In the genomic region with DNA sequence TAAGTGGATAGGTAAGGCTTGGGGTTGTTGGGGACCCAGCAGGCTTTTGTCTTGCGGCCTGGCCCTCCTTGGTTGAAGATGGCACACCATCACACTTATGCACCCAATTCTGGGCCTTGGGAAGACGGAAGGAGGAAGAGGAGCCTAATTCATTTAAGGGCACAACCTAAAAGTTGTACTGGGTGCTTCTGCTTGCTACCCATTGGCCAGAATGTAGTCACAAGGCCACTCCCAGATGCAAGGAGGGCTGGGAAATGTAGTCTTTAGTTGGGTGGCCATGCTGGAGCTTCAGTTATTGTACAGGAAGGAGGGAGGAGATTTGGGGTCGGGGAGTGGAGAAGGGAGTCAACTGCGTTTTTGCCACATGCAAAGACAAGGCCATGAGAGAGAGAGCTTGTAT, we compare ENCODE assay signal across 12 cellular contexts.
A peak's percentile ranks its signal among the peaks of the same experiment; 100 is the strongest.
DNase-seq lines count a peak whose midpoint lies in the region; ATAC-seq and TF ChIP-seq lines count a peak whose summit lies in the region.
"Had no signal": no experiment of that assay in that cellular context is flagged by ENCODE, and none has a peak within 500 bp of the region (broad histone marks: within the 10 kb centered on the region; RNA-seq: fewer than 3 reads in every experiment).

No MANE protein-coding gene starts in this region.

- in situ Hi-C loops in Panc1 (cut with HindIII; ENCODE audit: low pct_unique_long_range_greater_than_20kb, low sequenced_read_pairs), result no loop called here

- no peak overlapping the region for H3K9ac ChIP-seq in endodermal cell (ENCODE audit: extremely low read depth, low read length, poor library complexity, severe bottlenecking)

- no peaks in the 10 kb centered on the region for H3K27me3 ChIP-seq in right cardiac atrium (ENCODE audit: control insufficient read depth, insufficient read depth)
- no peaks in the 10 kb centered on the region for H3K27me3 ChIP-seq in Panc1 (ENCODE audit: control insufficient read depth, insufficient read depth, low read length)
- no peaks in the 10 kb centered on the region for H3K27me3 ChIP-seq in endodermal cell (ENCODE audit: control insufficient read depth, insufficient read depth, low read length, poor library complexity, severe bottlenecking)
- no peaks in the 10 kb centered on the region for H3K27me3 ChIP-seq in suprapubic skin
- H3K27me3 ChIP-seq: uterus had no signal

- CTCF ChIA-PET in Panc1 (lab: Charles Lee), result interaction anchor here (0.6 kb wide), 1 partner anchor 143 kb away, joined by 3 read pairs; no protein-coding TSS in a partner anchor

- no peak overlapping the region for H3K4me3 Mint-ChIP-seq in endodermal cell
- H3K4me3 Mint-ChIP-seq: activated naive CD8-positive, alpha-beta T cell; B cell had no signal

- POLR2A ChIA-PET in Panc1 (lab: Charles Lee), result no interaction called here

- H3K9me3 Mint-ChIP-seq in endodermal cell, result no peaks in the 10 kb centered on the region

- DNase-seq in Right ventricle myocardium inferior (ENCODE audit: missing footprints) (no peak), right cardiac atrium (no peak), Panc1 (ENCODE audit: low read depth, low spot score) (no peak), endodermal cell (peak; percentile 74), suprapubic skin (ENCODE audit: low spot score in 2 of 2) (no peak), NCI-H1417 treated with DMSO at 0.1 percent for 48 hours (lab: John Stamatoyannopoulos, UW) (no peak), NCI-H1436 treated with DMSO at 0.1 percent for 48 hours (lab: John Stamatoyannopoulos, UW) (no peak), middle frontal gyrus (ENCODE audit: extremely low spot score, low spot score) (no peak)
- DNase-seq: uterus had no signal

- H3K4me3 ChIP-seq in right cardiac atrium (ENCODE audit: low read length) (no peak overlapping the region), Panc1 (ENCODE audit: low read depth in 2 of 2, low read length in 2 of 2) (no peak overlapping the region), endodermal cell (ENCODE audit: low read length) (no peak overlapping the region), suprapubic skin (no peak overlapping the region)
- H3K4me3 ChIP-seq: esophagus muscularis mucosa, uterus had no signal

- no peak overlapping the region for H3K27ac Mint-ChIP-seq in endodermal cell
- H3K27ac Mint-ChIP-seq: activated naive CD8-positive, alpha-beta T cell; B cell had no signal

- no peak for TF ChIP-seq CTCF in Panc1 (IDR thresholded peaks at IDR 0.05)
- TF ChIP-seq CTCF in endodermal cell (conservative IDR thresholded peaks at IDR 0.05), result no peak
- no peak for TF ChIP-seq CTCF in suprapubic skin (IDR thresholded peaks at IDR 0.05)

- peaks cover 7% of the 10 kb centered on the region for H3K27me3 Mint-ChIP-seq in endodermal cell (ENCODE audit: insufficient read depth)
- H3K27me3 Mint-ChIP-seq: activated naive CD8-positive, alpha-beta T cell had no signal

- H3K4me1 ChIP-seq in right cardiac atrium (ENCODE audit: control insufficient read depth, insufficient read depth, low read length), result no peaks in the 10 kb centered on the region
- no peaks in the 10 kb centered on the region for H3K4me1 ChIP-seq in Panc1 (ENCODE audit: control insufficient read depth, insufficient read depth, low read length)
- H3K4me1 ChIP-seq in endodermal cell (ENCODE audit: control insufficient read depth, insufficient read depth, low read length), result no peaks in the 10 kb centered on the region
- peaks cover 18% of the 10 kb centered on the region for H3K4me1 ChIP-seq in suprapubic skin
- H3K4me1 ChIP-seq: uterus had no signal

- H3K36me3 ChIP-seq in Panc1 (ENCODE audit: control insufficient read depth, insufficient read depth, low read length) (no peaks in the 10 kb centered on the region), endodermal cell (ENCODE audit: control insufficient read depth, insufficient read depth, low read length) (no peaks in the 10 kb centered on the region), suprapubic skin (no peaks in the 10 kb centered on the region)
- H3K36me3 ChIP-seq: esophagus muscularis mucosa, uterus had no signal

- H3K27ac ChIP-seq in right cardiac atrium (ENCODE audit: low read length), result no peak overlapping the region
- H3K27ac ChIP-seq in Panc1 (ENCODE audit: low read length), result no peak overlapping the region
- no peak overlapping the region for H3K27ac ChIP-seq in endodermal cell (ENCODE audit: low read depth, low read length)
- peak overlapping the region; percentile 77 for H3K27ac ChIP-seq in suprapubic skin
- H3K27ac ChIP-seq: uterus had no signal

- H3K9me3 ChIP-seq in right cardiac atrium (ENCODE audit: control insufficient read depth, low read length) (no peaks in the 10 kb centered on the region), Panc1 (ENCODE audit: control insufficient read depth, insufficient read depth, low read depth, low read length) (no peaks in the 10 kb centered on the region), endodermal cell (ENCODE audit: control insufficient read depth, low read length) (no peaks in the 10 kb centered on the region), suprapubic skin (no peaks in the 10 kb centered on the region)
- H3K9me3 ChIP-seq: esophagus muscularis mucosa, uterus had no signal

- ATAC-seq in Right ventricle myocardium inferior (peak; percentile 39), right cardiac atrium (no peak), Panc1 (peak; percentile 74)

- TF ChIP-seq EP300 in suprapubic skin (IDR thresholded peaks at IDR 0.05), result no peak

- TF ChIP-seq POLR2A in suprapubic skin (IDR thresholded peaks at IDR 0.05), result no peak

- no peaks in the 10 kb centered on the region for H3K4me1 Mint-ChIP-seq in endodermal cell
- H3K4me1 Mint-ChIP-seq: B cell had no signal

- intact Hi-C loops in Right ventricle myocardium inferior (cut with DNase I), result no loop called here
- intact Hi-C loops in right cardiac atrium (cut with DNase I), result no loop called here
- intact Hi-C loops in Panc1 (cut with micrococcal nuclease; ENCODE audit: unreplicated experiment), result no loop called here

- BruUV-seq in Panc1 (replicated peaks; lab: Mats Ljungman, UMichigan), result no TSS peak

- 70% methylated on average over 4 of the region's 4 CpGs for WGBS in right cardiac atrium
- WGBS in endodermal cell (ENCODE audit: insufficient coverage in 1 of 2, insufficient read length in 1 of 2), 2 experiments, result 67 to 74% methylated on average over 2 to 4 of the region's 4 CpGs
- 69% methylated on average over 4 of the region's 4 CpGs for WGBS in suprapubic skin

- no peaks in the 10 kb centered on the region for H3K36me3 Mint-ChIP-seq in endodermal cell (ENCODE audit: low read depth)
- H3K36me3 Mint-ChIP-seq: activated naive CD8-positive, alpha-beta T cell had no signal

Comparison
In these comparisons a context has a peak if more than half of its experiments do, and no peak if none do; other contexts are left out.
1. ATAC-seq: peak in Right ventricle myocardium inferior (single experiment) and Panc1 (single experiment); none in right cardiac atrium (0 of 2).